Comparison of ENCODE assay signal across 22 cellular contexts in genomic region chr13:23778879-23779278, GRCh38.
DNase-seq lines count a peak whose midpoint lies in the region; ATAC-seq, FAIRE-seq and TF ChIP-seq lines count a peak whose summit lies in the region.
"Had no signal": no experiment of that assay in that cellular context is flagged by ENCODE, and none has a peak within 500 bp of the region (broad histone marks: within the 10 kb centered on the region; RNA-seq: fewer than 3 reads in every experiment).

No MANE protein-coding gene starts in this region.

- no peak for FAIRE-seq in A549 (lab: Jason Lieb, UNC)

- no peak for DNase-seq in A549 (ENCODE audit: low read depth in 1 of 2, low spot score in 1 of 2)
- peak; percentile 40 for DNase-seq in GM23248
- peak; percentile 72 to 90 for DNase-seq in cardiac fibroblast (ENCODE audit: low read depth in 2 of 2)
- no peak for DNase-seq in left lung
- DNase-seq in NCI-H2171 treated with DMSO at 0.1 percent for 48 hours (lab: John Stamatoyannopoulos, UW) = no peak
- no peak for DNase-seq in iPS-NIHi11 (ENCODE audit: low spot score)
- DNase-seq in tibial nerve (ENCODE audit: low spot score in 2 of 2) = no peak
- DNase-seq in activated naive CD4-positive, alpha-beta T cell treated with anti-CD3 and anti-CD28 coated beads for 36 hours = no peak
- DNase-seq: activated effector memory CD4-positive, alpha-beta T cell treated with Interleukin-2 at 50 U/mL for 16 hours; anterior cingulate cortex; CD8-positive, alpha-beta T cell; dermis blood vessel endothelial cell; NCI-H1436; NCI-H2227 treated with DMSO at 0.1 percent for 48 hours; NK-92 treated with Interleukin-12 subunit alpha and Interleukin-12 subunit beta, amount 100 ng/mL, for 24 hours; stimulated activated CD4-positive, alpha-beta T cell treated with anti-CD3 and anti-CD28 coated beads, Interleukin-12 subunit alpha, Interleukin-12 subunit beta, amount 100 ng/mL, for 4 hours; T-helper 17 cell; transverse colon had no signal

- in situ Hi-C loops in GM23248 (cut with MboI) = no loop called here

- H3K9me2 ChIP-seq in GM23248 (ENCODE audit: insufficient read depth) = 0 out of 2 replicates have a peak, but pooled peaks cover 2% of the 10 kb centered on the region

- peaks cover 2% of the 10 kb centered on the region for H3K9me3 Mint-ChIP-seq in activated naive CD4-positive, alpha-beta T cell treated with anti-CD3 and anti-CD28 coated beads for 36 hours
- H3K9me3 Mint-ChIP-seq: CD8-positive, alpha-beta T cell; stimulated activated memory B cell treated with anti-CD40 and anti-IgM and Interleukin-4, amounts not matched to agents 10 μg/mL and 1 μg/mL and 100 μg/mL, for 72 hours had no signal

- H3K4me1 Mint-ChIP-seq in activated naive CD4-positive, alpha-beta T cell treated with anti-CD3 and anti-CD28 coated beads for 36 hours (ENCODE audit: low read depth) = peaks cover 19% of the 10 kb centered on the region

- H3K4me2 ChIP-seq in A549 = 0 out of 3 replicates have a peak overlapping the region, but pooled peaks have one; percentile 2
- no peak overlapping the region for H3K4me2 ChIP-seq in GM23248 (ENCODE audit: unreplicated experiment)
- H3K4me2 ChIP-seq: KMS-11 had no signal

- no peaks in the 10 kb centered on the region for H4K20me1 ChIP-seq in GM23248 (ENCODE audit: insufficient read depth)

- no peaks in the 10 kb centered on the region for H3K79me2 ChIP-seq in GM23248 (ENCODE audit: insufficient read depth)

- no peak overlapping the region for H3K4me3 ChIP-seq in A549
- no peak overlapping the region for H3K4me3 ChIP-seq in GM23248
- H3K4me3 ChIP-seq in cardiac fibroblast (replicated peaks in 1 of 2; ENCODE audit: low read depth in 2 of 2, low read length in 2 of 2) = no peak overlapping the region
- no peak overlapping the region for H3K4me3 ChIP-seq in left lung
- no peak overlapping the region for H3K4me3 ChIP-seq in tibial nerve
- H3K4me3 ChIP-seq: esophagus muscularis mucosa, transverse colon had no signal

- H3K36me3 Mint-ChIP-seq in activated naive CD4-positive, alpha-beta T cell treated with anti-CD3 and anti-CD28 coated beads for 36 hours (ENCODE audit: low read depth) = peaks cover 19% of the 10 kb centered on the region

- TF ChIP-seq POLR2A in A549 (IDR thresholded peaks at IDR 0.05; ENCODE audit: low read length) (no peak), tibial nerve (IDR thresholded peaks at IDR 0.05) (no peak)

- H2AFZ ChIP-seq in GM23248 = no peak overlapping the region

- no peak for TF ChIP-seq RAD21 in A549 (conservative IDR thresholded peaks at IDR 0.05 in 1 of 2, IDR thresholded peaks at IDR 0.05 in 1 of 2)

- H3K9me3 ChIP-seq in A549 (no peaks in the 10 kb centered on the region), GM23248 (ENCODE audit: low read depth) (no peaks in the 10 kb centered on the region), left lung (no peaks in the 10 kb centered on the region), tibial nerve (no peaks in the 10 kb centered on the region)
- H3K9me3 ChIP-seq: esophagus muscularis mucosa, transverse colon had no signal

- H3K27ac Mint-ChIP-seq in activated naive CD4-positive, alpha-beta T cell treated with anti-CD3 and anti-CD28 coated beads for 36 hours = no peak overlapping the region
- H3K27ac Mint-ChIP-seq: CD8-positive, alpha-beta T cell; stimulated activated memory B cell treated with anti-CD40 and anti-IgM and Interleukin-4, amounts not matched to agents 10 μg/mL and 1 μg/mL and 100 μg/mL, for 72 hours; T-helper 17 cell had no signal

- TF ChIP-seq CTCF in A549 (IDR thresholded peaks at IDR 0.05) = no peak
- no peak for TF ChIP-seq CTCF in cardiac fibroblast (IDR thresholded peaks at IDR 0.05; ENCODE audit: low read depth, low read length)
- TF ChIP-seq CTCF in left lung (IDR thresholded peaks at IDR 0.05) = no peak
- no peak for TF ChIP-seq CTCF in tibial nerve (IDR thresholded peaks at IDR 0.05)

- peaks cover 3% of the 10 kb centered on the region; the same call in 1 of the 2 replicates for H3F3A ChIP-seq in GM23248 (ENCODE audit: insufficient read depth)

- H3K27ac ChIP-seq in A549 (no peak overlapping the region), GM23248 (no peak overlapping the region), left lung (peak overlapping the region in 1 of 2 donors; percentile 42), tibial nerve (no peak overlapping the region)
- H3K27ac ChIP-seq: esophagus muscularis mucosa, KMS-11, transverse colon had no signal

- no peaks in the 10 kb centered on the region for H3K27me3 ChIP-seq in GM23248 (replicated peaks; ENCODE audit: insufficient read depth)
- H3K27me3 ChIP-seq in left lung = no peaks in the 10 kb centered on the region
- no peaks in the 10 kb centered on the region for H3K27me3 ChIP-seq in tibial nerve
- H3K27me3 ChIP-seq: esophagus muscularis mucosa, transverse colon had no signal

- intact Hi-C loops in left lung (cut with DNase I) = no loop called here
- intact Hi-C loops in activated naive CD4-positive, alpha-beta T cell treated with anti-CD3 and anti-CD28 coated beads for 36 hours (cut with micrococcal nuclease) = no loop called here

- 0 out of 3 replicates have a peak, but pooled peaks cover 8% of the 10 kb centered on the region for H3K4me1 ChIP-seq in A549
- H3K4me1 ChIP-seq in GM23248 (ENCODE audit: insufficient read depth) = no peaks in the 10 kb centered on the region
- peaks cover 16 to 18% of the 10 kb centered on the region in 2 donors for H3K4me1 ChIP-seq in left lung
- no peaks in the 10 kb centered on the region for H3K4me1 ChIP-seq in tibial nerve

- H3K36me3 ChIP-seq in GM23248 (ENCODE audit: low read depth) (no peaks in the 10 kb centered on the region), left lung (no peaks in the 10 kb centered on the region), tibial nerve (peaks cover 0 to 4% (median 0%) of the 10 kb centered on the region in 3 donors)
- H3K36me3 ChIP-seq: esophagus muscularis mucosa, transverse colon had no signal

- POLR2A ChIA-PET in A549 (lab: Yijun Ruan, JAX) = no interaction called here

- no peak overlapping the region for H3K4me3 Mint-ChIP-seq in activated naive CD4-positive, alpha-beta T cell treated with anti-CD3 and anti-CD28 coated beads for 36 hours
- H3K4me3 Mint-ChIP-seq: CD8-positive, alpha-beta T cell; stimulated activated memory B cell treated with anti-CD40 and anti-IgM and Interleukin-4, amounts not matched to agents 10 μg/mL and 1 μg/mL and 100 μg/mL, for 72 hours; T-helper 17 cell had no signal

- TF ChIP-seq EP300 in A549 (IDR thresholded peaks at IDR 0.05) (no peak), tibial nerve (IDR thresholded peaks at IDR 0.05) (peak in 1 of 2 donors; percentile 49)

- 24% methylated on average over 1 of the region's 1 CpG for WGBS in A549 (ENCODE audit: missing lambda C conversion rate)
- 78 to 92% methylated on average over 1 of the region's 1 CpG for WGBS in GM23248 (ENCODE audit: low coverage in 1 of 2, low lambda C conversion rate in 2 of 2, missing lambda C conversion rate in 2 of 2), 2 experiments
- WGBS in tibial nerve, 2 donors = 30 to 45% methylated on average over 1 of the region's 1 CpG

- no peak overlapping the region for H3K9ac ChIP-seq in GM23248
- H3K9ac ChIP-seq: KMS-11 had no signal

- ATAC-seq in A549 (no peak), left lung (peak; percentile 95)
- ATAC-seq: activated CD4-positive, CD25-positive, alpha-beta regulatory T cell treated with anti-CD3 and anti-CD28 coated beads, Interleukin-2, amount 50 U/mL, for 24 hours; CD8-positive, alpha-beta T cell; stimulated activated memory B cell treated with anti-CD40 and anti-IgM and Interleukin-4, amounts not matched to agents 10 μg/mL and 1 μg/mL and 100 μg/mL, for 72 hours; T-helper 17 cell had no signal

- CTCF ChIA-PET in A549 (lab: Yijun Ruan, JAX) = no interaction called here
- CTCF ChIA-PET in activated naive CD4-positive, alpha-beta T cell treated with anti-CD3 and anti-CD28 coated beads for 36 hours (lab: Charles Lee) = interaction anchor here (0.8 to 1.6 kb wide), 2 partner anchors 96 to 122 kb away, joined by 3 read pairs; no protein-coding TSS in a partner anchor

- no peaks in the 10 kb centered on the region for H3K27me3 Mint-ChIP-seq in activated naive CD4-positive, alpha-beta T cell treated with anti-CD3 and anti-CD28 coated beads for 36 hours (ENCODE audit: low read depth)
- H3K27me3 Mint-ChIP-seq: T-helper 17 cell had no signal

TF ChIP-seq in A549, 52 proteins besides CTCF, POLR2A, EP300 and RAD21:
- TF ChIP-seq POLR2AphosphoS2 (conservative IDR thresholded peaks at IDR 0.05; ENCODE audit: low read length) (no peak), BCL3 (IDR thresholded peaks at IDR 0.05) (no peak), TP53 (CRISPR knock-in tag; IDR thresholded peaks at IDR 0.05) (no peak), ELK1 (IDR thresholded peaks at IDR 0.05; ENCODE audit: low read depth, low read length) (no peak), MAZ (IDR thresholded peaks at IDR 0.05; ENCODE audit: borderline replicate concordance, low read depth, low read length) (no peak), ZC3H11A (IDR thresholded peaks at IDR 0.05) (no peak), HOXB13 (CRISPR knock-in tag; IDR thresholded peaks at IDR 0.05; ENCODE audit: low read depth) (no peak), CEBPB (IDR thresholded peaks at IDR 0.05) (no peak)

Comparison
In these comparisons a context has a peak if more than half of its experiments do, and no peak if none do; other contexts are left out.
1. DNase-seq: peak in GM23248 (single experiment) and cardiac fibroblast (2 of 2); none in A549 (0 of 2), left lung (0 of 2), NCI-H2171 treated with DMSO at 0.1 percent for 48 hours (single experiment), iPS-NIHi11 (single experiment), tibial nerve (0 of 2) and activated naive CD4-positive, alpha-beta T cell treated with anti-CD3 and anti-CD28 coated beads for 36 hours (single experiment).